Comparison of ENCODE assay signal across 20 cellular contexts in genomic region chr2:82182270-82182669, GRCh38.
DNase-seq lines count a peak whose midpoint lies in the region; FAIRE-seq and TF ChIP-seq lines count a peak whose summit lies in the region.
"Had no signal": no experiment of that assay in that cellular context is flagged by ENCODE, and none has a peak within 500 bp of the region (broad histone marks: within the 10 kb centered on the region; RNA-seq: fewer than 3 reads in every experiment).

No MANE protein-coding gene starts in this region.

- no peaks in the 10 kb centered on the region for H3K9me1 ChIP-seq in endothelial cell of umbilical vein (replicated peaks; ENCODE audit: control insufficient read depth, extremely low read depth, insufficient read depth, low read length)

- TF ChIP-seq CTCF in endothelial cell of umbilical vein (IDR thresholded peaks at IDR 0.05; ENCODE audit: extremely low read depth in 1 of 2, insufficient read depth in 1 of 2, low read depth in 1 of 2, low read length in 2 of 2) (no peak), coronary artery (IDR thresholded peaks at IDR 0.05) (no peak)

- H3K4me2 ChIP-seq in endothelial cell of umbilical vein (ENCODE audit: insufficient read depth, low read length): no peak overlapping the region

- H3K4me1 ChIP-seq in endothelial cell of umbilical vein (ENCODE audit: control insufficient read depth, extremely low read depth, insufficient read depth, low read length): no peaks in the 10 kb centered on the region
- H3K4me1 ChIP-seq: BE2C had no signal

- POLR2A ChIA-PET in endothelial cell of umbilical vein (lab: Charles Lee): no interaction called here

- no peak overlapping the region for H2AFZ ChIP-seq in endothelial cell of umbilical vein (ENCODE audit: low read depth, low read length)

- TF ChIP-seq POLR2A in H54 (IDR thresholded peaks at IDR 0.05; ENCODE audit: low read depth, low read length): no peak
- no peak for TF ChIP-seq POLR2A in endothelial cell of umbilical vein (IDR thresholded peaks at IDR 0.05; ENCODE audit: low read depth, low read length)

- no TSS peak for BruUV-seq in endothelial cell of umbilical vein (replicated peaks; lab: Mats Ljungman, UMichigan)

- H3K4me3 ChIP-seq in endothelial cell of umbilical vein (replicated peaks in 1 of 3; ENCODE audit: insufficient read depth in 1 of 3, low read depth in 1 of 3, low read length in 3 of 3) (no peak overlapping the region), coronary artery (no peak overlapping the region)

- H3K27me3 ChIP-seq in endothelial cell of umbilical vein (ENCODE audit: control insufficient read depth in 2 of 2, insufficient read depth in 2 of 2, low read length in 2 of 2): no peaks in the 10 kb centered on the region
- H3K27me3 ChIP-seq: BE2C had no signal

- dilution Hi-C loops in endothelial cell of umbilical vein (cut with MboI; ENCODE audit: extremely low pct_ligation_motif_present, low sequenced_read_pairs): no loop called here

- no peak overlapping the region for H3K9ac ChIP-seq in endothelial cell of umbilical vein (replicated peaks; ENCODE audit: extremely low read depth, insufficient read depth, low read length)

- CTCF ChIA-PET in endothelial cell of umbilical vein (lab: Charles Lee): no interaction called here

- no peaks in the 10 kb centered on the region for H4K20me1 ChIP-seq in endothelial cell of umbilical vein (replicated peaks; ENCODE audit: control insufficient read depth, extremely low read depth, insufficient read depth, low read length)

- H3K27ac ChIP-seq in endothelial cell of umbilical vein (ENCODE audit: insufficient read depth, low read depth, low read length): no peak overlapping the region
- H3K27ac ChIP-seq in coronary artery: no peak overlapping the region

- DNase-seq in H54 (ENCODE audit: insufficient read length, low spot score) (no peak), M059J (ENCODE audit: low read depth) (peak; percentile 0), endothelial cell of umbilical vein (ENCODE audit: low read depth, low spot score) (no peak), left kidney (ENCODE audit: low read depth, low spot score) (peak; percentile 2), NCI-H1048 (lab: John Stamatoyannopoulos, UW) (no peak), pons (ENCODE audit: low spot score) (no peak), coronary artery (ENCODE audit: low spot score) (no peak), DMS53 (lab: John Stamatoyannopoulos, UW) (no peak)
- DNase-seq: BE2C, DMS79, HFFc6, KG1, MV-4-11, NCI-H1694 treated with DMSO at 0.1 percent for 48 hours, NCI-H2081 treated with DMSO at 0.1 percent for 48 hours, NCI-H446, NCI-H526 treated with DMSO at 0.1 percent for 48 hours, RPMI8226, SIG-M5 had no signal

- FAIRE-seq in H54 (lab: Jason Lieb, UNC): peak; percentile 48
- FAIRE-seq in endothelial cell of umbilical vein (lab: Jason Lieb, UNC): no peak
- FAIRE-seq: D721Med had no signal

- no peaks in the 10 kb centered on the region for H3K36me3 ChIP-seq in endothelial cell of umbilical vein (ENCODE audit: control insufficient read depth in 2 of 2, extremely low read depth in 1 of 2, insufficient read depth in 2 of 2, low read length in 2 of 2)
- H3K36me3 ChIP-seq: BE2C had no signal

- no peaks in the 10 kb centered on the region for H3K79me2 ChIP-seq in endothelial cell of umbilical vein (ENCODE audit: control insufficient read depth, insufficient read depth, low read length)

- no peaks in the 10 kb centered on the region for H3K9me3 ChIP-seq in endothelial cell of umbilical vein (replicated peaks; ENCODE audit: control insufficient read depth, insufficient read depth, low read length)
- H3K9me3 ChIP-seq: BE2C had no signal

- intact Hi-C loops in endothelial cell of umbilical vein (cut with micrococcal nuclease): no loop called here

TF ChIP-seq in endothelial cell of umbilical vein, 7 proteins besides CTCF, POLR2A, EP300 and RAD21:
- TF ChIP-seq MAX (IDR thresholded peaks at IDR 0.05; ENCODE audit: insufficient read depth, insufficient read length) (no peak), GATA2 (IDR thresholded peaks at IDR 0.05; ENCODE audit: insufficient read depth, insufficient read length, low read depth, low read length) (no peak), EZH2 (IDR thresholded peaks at IDR 0.05; ENCODE audit: borderline replicate concordance, low read depth, low read length, severe bottlenecking) (no peak), POLR2AphosphoS5 (IDR thresholded peaks at IDR 0.05; ENCODE audit: insufficient read depth, low read depth, low read length) (no peak), MYC (IDR thresholded peaks at IDR 0.05; ENCODE audit: low read depth, low read length) (no peak), FOS (IDR thresholded peaks at IDR 0.05; ENCODE audit: borderline replicate concordance, insufficient read depth, low read length) (no peak), JUN (IDR thresholded peaks at IDR 0.05; ENCODE audit: borderline replicate concordance, insufficient read depth, insufficient read length, low read depth) (peak; percentile 6)

Comparison
In these comparisons a context has a peak if more than half of its experiments do, and no peak if none do; other contexts are left out.
1. DNase-seq: peak in M059J (single experiment) and left kidney (single experiment); none in H54 (single experiment), endothelial cell of umbilical vein (single experiment), NCI-H1048 (single experiment), pons (single experiment), coronary artery (single experiment) and DMS53 (single experiment).